In the genomic region with DNA sequence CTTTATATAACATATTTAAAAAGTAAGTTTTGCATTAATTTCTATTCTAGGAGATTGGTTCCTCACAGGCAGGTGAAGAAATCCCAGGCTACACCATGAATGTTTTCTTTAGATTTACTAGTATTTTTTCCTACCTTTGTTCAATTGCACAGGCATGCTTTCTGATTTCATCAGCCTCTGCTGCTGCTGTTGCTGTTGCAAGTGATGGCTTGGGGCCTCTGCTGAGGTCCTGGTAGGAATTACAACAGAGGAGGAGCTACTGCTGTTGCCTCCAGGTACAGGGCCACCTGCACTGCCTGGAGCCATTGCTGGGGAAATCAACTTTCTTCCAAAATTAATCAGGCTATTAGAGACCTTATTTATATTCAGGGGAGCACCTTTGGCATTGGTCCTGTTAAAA, we compare ENCODE assay signal across 20 cellular contexts.
DNase-seq lines count a peak whose midpoint lies in the region; ATAC-seq and TF ChIP-seq lines count a peak whose summit lies in the region.
"Had no signal": no experiment of that assay in that cellular context is flagged by ENCODE, and none has a peak within 500 bp of the region (broad histone marks: within the 10 kb centered on the region; RNA-seq: fewer than 3 reads in every experiment).

No MANE protein-coding gene starts in this region.

- no peak overlapping the region for H3K4ac ChIP-seq in mesendoderm (ENCODE audit: low read depth, low read length)

- H4K5ac ChIP-seq in mesendoderm (ENCODE audit: low read length): no peak overlapping the region

- no peak overlapping the region for H4K8ac ChIP-seq in mesendoderm (ENCODE audit: low read depth, low read length)

- H2AK5ac ChIP-seq in mesendoderm (ENCODE audit: low read length): no peak overlapping the region

- no peak overlapping the region for H2BK15ac ChIP-seq in mesendoderm (replicated peaks; ENCODE audit: low read depth)

- no peaks in the 10 kb centered on the region for H3F3A ChIP-seq in GM23338 (replicated peaks; ENCODE audit: low read depth)

- no peaks in the 10 kb centered on the region for H4K20me1 ChIP-seq in GM23338 (replicated peaks; ENCODE audit: insufficient read depth)

- ATAC-seq in GM23338: peak; percentile 64
- ATAC-seq: activated T-helper 17 cell treated with anti-CD3 and anti-CD28 coated beads, Interleukin-2, amount 50 U/mL, for 72 hours; psoas muscle; upper lobe of right lung had no signal

- TF ChIP-seq CTCF in GM23338 (conservative IDR thresholded peaks at IDR 0.05; ENCODE audit: low read depth in 2 of 2): no peak

- no peak overlapping the region for H3K27ac Mint-ChIP-seq in GM23338
- H3K27ac Mint-ChIP-seq: activated CD4-positive, alpha-beta memory T cell treated with anti-CD3 and anti-CD28 coated beads for 36 hours; activated naive CD8-positive, alpha-beta T cell; activated T-helper 17 cell treated with anti-CD3 and anti-CD28 coated beads, Interleukin-2, amount 50 U/mL, for 72 hours had no signal

- no peak overlapping the region for H3K9ac ChIP-seq in mesendoderm (ENCODE audit: low read length)
- H3K9ac ChIP-seq: KMS-11 had no signal

- H3K4me2 ChIP-seq in GM23338 (no peak overlapping the region), mesendoderm (ENCODE audit: low read length) (no peak overlapping the region)
- H3K4me2 ChIP-seq: KMS-11 had no signal

- no peak overlapping the region for H3K4me3 ChIP-seq in GM23338
- no peak overlapping the region for H3K4me3 ChIP-seq in mesendoderm (ENCODE audit: low read length)
- H3K4me3 ChIP-seq: psoas muscle, upper lobe of right lung had no signal

- H3K36me3 ChIP-seq in GM23338 (ENCODE audit: insufficient read depth) (no peaks in the 10 kb centered on the region), mesendoderm (ENCODE audit: control insufficient read depth, insufficient read depth, low read length) (no peaks in the 10 kb centered on the region)
- H3K36me3 ChIP-seq: upper lobe of right lung had no signal

- no peaks in the 10 kb centered on the region for H3K9me2 ChIP-seq in GM23338 (ENCODE audit: insufficient read depth)

- no peak overlapping the region for H3K18ac ChIP-seq in mesendoderm (ENCODE audit: low read length)

- H3K4me3 Mint-ChIP-seq in GM23338: no peak overlapping the region
- H3K4me3 Mint-ChIP-seq: activated CD4-positive, alpha-beta memory T cell treated with anti-CD3 and anti-CD28 coated beads for 36 hours; activated naive CD8-positive, alpha-beta T cell; activated T-helper 17 cell treated with anti-CD3 and anti-CD28 coated beads, Interleukin-2, amount 50 U/mL, for 72 hours; CD8-positive, alpha-beta memory T cell had no signal

- H3K79me2 ChIP-seq in GM23338 (replicated peaks; ENCODE audit: insufficient read depth) (no peaks in the 10 kb centered on the region), mesendoderm (ENCODE audit: control insufficient read depth, insufficient read depth, low read length) (no peaks in the 10 kb centered on the region)

- H3K27me3 Mint-ChIP-seq in GM23338 (ENCODE audit: insufficient read depth, low read depth, poor library complexity): peaks cover 2% of the 10 kb centered on the region
- H3K27me3 Mint-ChIP-seq: activated CD4-positive, alpha-beta memory T cell treated with anti-CD3 and anti-CD28 coated beads for 36 hours; activated naive CD8-positive, alpha-beta T cell; activated T-helper 17 cell treated with anti-CD3 and anti-CD28 coated beads, Interleukin-2, amount 50 U/mL, for 72 hours; CD8-positive, alpha-beta memory T cell had no signal

- H3K23ac ChIP-seq in mesendoderm (ENCODE audit: low read length): no peak overlapping the region

- H3K4me1 ChIP-seq in GM23338 (ENCODE audit: insufficient read depth) (no peaks in the 10 kb centered on the region), mesendoderm (ENCODE audit: control insufficient read depth, low read depth, low read length) (no peaks in the 10 kb centered on the region)
- H3K4me1 ChIP-seq: upper lobe of right lung had no signal

- H2BK120ac ChIP-seq in mesendoderm (ENCODE audit: low read depth, low read length): no peak overlapping the region

- no peaks in the 10 kb centered on the region for H3K36me3 Mint-ChIP-seq in GM23338 (ENCODE audit: low read depth)
- H3K36me3 Mint-ChIP-seq: activated naive CD8-positive, alpha-beta T cell had no signal

- intact Hi-C loops in head of caudate nucleus (cut with DNase I): loop anchor here (10.0 kb wide), 1 partner anchor 643 kb away; no protein-coding TSS in a partner anchor

- no peak overlapping the region for H3K56ac ChIP-seq in mesendoderm (ENCODE audit: low read length)

- H3K27ac ChIP-seq in GM23338 (ENCODE audit: low read depth) (no peak overlapping the region), mesendoderm (ENCODE audit: low read depth, low read length) (no peak overlapping the region)
- H3K27ac ChIP-seq: KMS-11, psoas muscle, upper lobe of right lung had no signal

- H3K27me3 ChIP-seq in GM23338 (ENCODE audit: insufficient read depth) (no peaks in the 10 kb centered on the region), mesendoderm (ENCODE audit: insufficient read depth, low read length, poor library complexity) (no peaks in the 10 kb centered on the region)
- H3K27me3 ChIP-seq: upper lobe of right lung had no signal

- H3K4me1 Mint-ChIP-seq in GM23338: peaks cover 9% of the 10 kb centered on the region; the same call in 2 of the 3 replicates

- H3K9me3 Mint-ChIP-seq in GM23338: no peaks in the 10 kb centered on the region
- H3K9me3 Mint-ChIP-seq: activated CD4-positive, alpha-beta memory T cell treated with anti-CD3 and anti-CD28 coated beads for 36 hours; activated T-helper 17 cell treated with anti-CD3 and anti-CD28 coated beads, Interleukin-2, amount 50 U/mL, for 72 hours; CD8-positive, alpha-beta memory T cell had no signal

- DNase-seq in GM23338 (ENCODE audit: low spot score): peak; percentile 37
- DNase-seq in OCI-M1 (lab: John Stamatoyannopoulos, UW): peak; percentile 10
- peak; percentile 58 for DNase-seq in dedifferentiated amniotic fluid mesenchymal stem cell (ENCODE audit: extremely low spot score)
- peak; percentile 64 for DNase-seq in mesendoderm
- no peak for DNase-seq in stimulated activated CD4-positive, alpha-beta T cell treated with anti-CD3 and anti-CD28 coated beads, Interleukin-1b, Interleukin-23, amount 100 ng/mL, for 48 hours
- DNase-seq in amniotic stem cell (lab: John Stamatoyannopoulos, UW): no peak
- no peak for DNase-seq in NCI-H82 treated with DMSO at 0.1 percent for 48 hours (lab: John Stamatoyannopoulos, UW; ENCODE audit: unreplicated experiment)
- DNase-seq in head of caudate nucleus: no peak
- DNase-seq: activated CD4-positive, alpha-beta memory T cell treated with anti-CD3 and anti-CD28 coated beads for 36 hours; activated CD8-positive, alpha-beta memory T cell treated with anti-CD3 and anti-CD28 coated beads, Interleukin-2, amount 50 U/mL, for 48 hours; CD8-positive, alpha-beta memory T cell; NCI-H146; NCI-H2227 treated with DMSO at 0.1 percent for 48 hours; NCI-H774; psoas muscle; SHP77 treated with DMSO at 0.1 percent for 48 hours; upper lobe of right lung had no signal

- no peak overlapping the region for H2BK5ac ChIP-seq in mesendoderm (ENCODE audit: low read length)

- H3K79me1 ChIP-seq in mesendoderm (ENCODE audit: low read length): no peaks in the 10 kb centered on the region

- no peak overlapping the region for H2AFZ ChIP-seq in GM23338

TF ChIP-seq in GM23338, 12 proteins besides CTCF, POLR2A, EP300 and RAD21 (continues in another document):
- TF ChIP-seq EZH2phosphoT487 (IDR thresholded peaks at IDR 0.05; ENCODE audit: unreplicated experiment): no peak

Comparison
In these comparisons a context has a peak if more than half of its experiments do, and no peak if none do; other contexts are left out.
1. DNase-seq: peak in GM23338 (single experiment), OCI-M1 (single experiment), dedifferentiated amniotic fluid mesenchymal stem cell (single experiment) and mesendoderm (single experiment); none in stimulated activated CD4-positive, alpha-beta T cell treated with anti-CD3 and anti-CD28 coated beads, Interleukin-1b, Interleukin-23, amount 100 ng/mL, for 48 hours (single experiment), amniotic stem cell (single experiment), NCI-H82 treated with DMSO at 0.1 percent for 48 hours (single experiment) and head of caudate nucleus (0 of 42).